Comparison of ENCODE assay signal across 9 cellular contexts in genomic region chr5:31193591-31194457, GRCh38. TPM values are rescaled to one million over a fixed set of nuclear protein-coding genes. Genes with fewer than 3 reads are reported as not detected.
DNase-seq lines count a peak whose midpoint lies in the region; ATAC-seq, FAIRE-seq and TF ChIP-seq lines count a peak whose summit lies in the region.
"Had no signal": no experiment of that assay in that cellular context is flagged by ENCODE, and none has a peak within 500 bp of the region (broad histone marks: within the 10 kb centered on the region; RNA-seq: fewer than 3 reads in every experiment).

Gene CDH6 (plus strand): TSS chr5:31193686. CDS start chr5:31267474, 73,788 bp downstream.

- intact Hi-C loops in CD4-positive, alpha-beta memory T cell (cut with micrococcal nuclease), result no loop called here
- intact Hi-C loops in HepG2 (cut with micrococcal nuclease; ENCODE audit: unreplicated experiment), result no loop called here

- ATAC-seq in HepG2, result peak; percentile 60
- ATAC-seq in thoracic aorta (ENCODE audit: insufficient number of reproducible peaks, low FRiP score, low read depth), result no peak
- ATAC-seq in HG03039 (IDR thresholded peaks at IDR 0.05; ENCODE audit: unreplicated experiment), result no peak

- in situ Hi-C loops in HepG2 (cut with HindIII; ENCODE audit: extremely low pct_ligation_motif_present, low pct_unique_long_range_greater_than_20kb), result no loop called here

- no peak within 1 kb of the TSS for H3K27ac ChIP-seq in CD4-positive, alpha-beta memory T cell (ENCODE audit: low read depth, low read length)
- H3K27ac ChIP-seq in HepG2 (ENCODE audit: extremely low read length, insufficient read depth, low read length) (no peak within 1 kb of the TSS), thoracic aorta (peak within 1 kb of the TSS in 1 of 2 donors; percentile 51)

- peaks cover 10% of the 10 kb centered on the region for H3K27me3 ChIP-seq in CD4-positive, alpha-beta memory T cell (ENCODE audit: insufficient read depth, low read length)
- H3K27me3 ChIP-seq in HepG2 (ENCODE audit: control insufficient read depth in 1 of 2, insufficient read depth in 2 of 2, low read length in 2 of 2), result peaks cover 4 to 32% of the 10 kb centered on the region in 2 experiments
- no peaks in the 10 kb centered on the region for H3K27me3 ChIP-seq in thoracic aorta (replicated peaks; ENCODE audit: insufficient read depth)

- no peaks in the 10 kb centered on the region for H4K20me1 ChIP-seq in HepG2 (ENCODE audit: insufficient read depth, low read length)

- H3K9ac ChIP-seq in HepG2 (ENCODE audit: insufficient read depth, low read depth, low read length), result no peak within 1 kb of the TSS

- peak within 1 kb of the TSS in 5 of 8 donors; percentile 3 to 49 (median 30) for H3K4me3 Mint-ChIP-seq in CD4-positive, alpha-beta memory T cell
- H3K4me3 Mint-ChIP-seq: dendritic cell treated with granulocyte-macrophage colony-stimulating factor and Interleukin-4, amounts not matched to agents 40 ng/mL and 50 ng/mL, for 4 days had no signal

- H3K79me2 ChIP-seq in HepG2 (ENCODE audit: insufficient read depth, low read length), result no peaks in the 10 kb centered on the region

- CTCF ChIA-PET in CD4-positive, alpha-beta memory T cell (lab: Charles Lee; ENCODE audit: partially characterized antibody), result no interaction called here
- CTCF ChIA-PET in HepG2 (lab: Yijun Ruan, JAX; ENCODE audit: low intra/inter-chr PET ratio, low total read pairs), result no interaction called here

- peaks cover 29 to 31% of the 10 kb centered on the region in 2 donors for H3K27me3 Mint-ChIP-seq in CD4-positive, alpha-beta memory T cell

- POLR2A ChIA-PET in CD4-positive, alpha-beta memory T cell (lab: Charles Lee; ENCODE audit: partially characterized antibody), result no interaction called here
- POLR2A ChIA-PET in HepG2 (lab: Yijun Ruan, JAX), result no interaction called here

- no TSS peak for BruUV-seq in HepG2 (replicated peaks; lab: Mats Ljungman, UMichigan)

- TF ChIP-seq CTCF in choroid plexus epithelial cell (conservative IDR thresholded peaks at IDR 0.05; ENCODE audit: low read depth, low read length) (no peak), HepG2 (CRISPR knock-in tag; IDR thresholded peaks at IDR 0.05) (no peak), thoracic aorta (IDR thresholded peaks at IDR 0.05) (no peak)

- TF ChIP-seq EP300 in HepG2 (IDR thresholded peaks at IDR 0.05; ENCODE audit: low read depth in 2 of 2, low read length in 2 of 2) (no peak), HepG2 (CRISPR knock-in tag; IDR thresholded peaks at IDR 0.05; ENCODE audit: borderline replicate concordance) (no peak)

- no peak for DNase-seq in CD4-positive, alpha-beta memory T cell
- DNase-seq in NCI-H2081 treated with DMSO at 0.1 percent for 48 hours (lab: John Stamatoyannopoulos, UW) (peak; percentile 46), choroid plexus epithelial cell (ENCODE audit: low read depth) (peak; percentile 43), HepG2 (ENCODE audit: low spot score) (no peak), thoracic aorta (ENCODE audit: low spot score) (no peak), NAMALWA (ENCODE audit: low spot score) (no peak), SIG-M5 treated with dmso at 0.1 percent for 504 hours (lab: John Stamatoyannopoulos, UW; ENCODE audit: unreplicated experiment) (no peak)

- no peaks in the 10 kb centered on the region for H3K36me3 ChIP-seq in CD4-positive, alpha-beta memory T cell (ENCODE audit: insufficient read depth, low read length)
- H3K36me3 ChIP-seq in HepG2 (replicated peaks in 1 of 2; ENCODE audit: control insufficient read depth in 1 of 2, insufficient read depth in 2 of 2, low read length in 2 of 2), result no peaks in the 10 kb centered on the region
- H3K36me3 ChIP-seq in thoracic aorta, result no peaks in the 10 kb centered on the region

- no peak within 1 kb of the TSS for H3K27ac Mint-ChIP-seq in CD4-positive, alpha-beta memory T cell
- H3K27ac Mint-ChIP-seq: dendritic cell treated with granulocyte-macrophage colony-stimulating factor and Interleukin-4, amounts not matched to agents 40 ng/mL and 50 ng/mL, for 4 days had no signal

- no peak for FAIRE-seq in HepG2 (lab: Jason Lieb, UNC)

- H2AFZ ChIP-seq in HepG2 (ENCODE audit: low read length), result no peak within 1 kb of the TSS

- H3K9me3 Mint-ChIP-seq in CD4-positive, alpha-beta memory T cell, result peaks cover 0 to 10% (median 2%) of the 10 kb centered on the region in 8 donors
- H3K9me3 Mint-ChIP-seq: dendritic cell treated with granulocyte-macrophage colony-stimulating factor and Interleukin-4, amounts not matched to agents 40 ng/mL and 50 ng/mL, for 4 days had no signal

- 0 out of 2 replicates have a peak within 1 kb of the TSS, but pooled peaks have one; percentile 7 for H3K4me2 ChIP-seq in HepG2 (ENCODE audit: low read depth, low read length)

- no peaks in the 10 kb centered on the region for H3K4me1 ChIP-seq in CD4-positive, alpha-beta memory T cell (ENCODE audit: insufficient read depth, low read length)
- H3K4me1 ChIP-seq in HepG2 (ENCODE audit: insufficient read depth, low read length) (no peaks in the 10 kb centered on the region), thoracic aorta (ENCODE audit: control insufficient read depth in 1 of 2, low read depth in 2 of 2) (peaks cover 2 to 26% of the 10 kb centered on the region in 2 donors)

- peaks cover 0 to 11% (median 6%) of the 10 kb centered on the region in 4 donors for H3K4me1 Mint-ChIP-seq in CD4-positive, alpha-beta memory T cell

- no peak for TF ChIP-seq POLR2A in HepG2 (IDR thresholded peaks at IDR 0.05; ENCODE audit: insufficient read depth in 1 of 2, low read depth in 2 of 2, low read length in 2 of 2)

- no peaks in the 10 kb centered on the region for H3K36me3 Mint-ChIP-seq in CD4-positive, alpha-beta memory T cell

- H3K9me3 ChIP-seq in CD4-positive, alpha-beta memory T cell (ENCODE audit: control insufficient read depth in 1 of 2, low read length in 2 of 2), result no peaks in the 10 kb centered on the region
- H3K9me3 ChIP-seq in HepG2 (ENCODE audit: low read length) (no peaks in the 10 kb centered on the region), thoracic aorta (no peaks in the 10 kb centered on the region)

- no peak for TF ChIP-seq RAD21 in HepG2 (CRISPR knock-in tag; IDR thresholded peaks at IDR 0.05)

- WGBS in HepG2 (ENCODE audit: low lambda C conversion rate), result 6% methylated on average over 33 of the region's 67 CpGs

- no peak within 1 kb of the TSS for H3K4me3 ChIP-seq in CD4-positive, alpha-beta memory T cell (ENCODE audit: low read length in 2 of 2)
- peak within 1 kb of the TSS; percentile 60 for H3K4me3 ChIP-seq in choroid plexus epithelial cell (ENCODE audit: low read depth, low read length)
- H3K4me3 ChIP-seq in HepG2 (replicated peaks in 1 of 3; ENCODE audit: insufficient read depth in 1 of 3, low read depth in 2 of 3, low read length in 3 of 3), result no peak within 1 kb of the TSS
- H3K4me3 ChIP-seq in thoracic aorta, result peak within 1 kb of the TSS; percentile 79

TF ChIP-seq in HepG2, 621 proteins besides CTCF, POLR2A, EP300 and RAD21 (continues in another document):
- no peak for TF ChIP-seq SYNCRIP (IDR thresholded peaks at IDR 0.05; ENCODE audit: insufficient read depth, low read depth, low read length)
- no peak for TF ChIP-seq MTF2 (CRISPR knock-in tag; IDR thresholded peaks at IDR 0.05; ENCODE audit: borderline replicate concordance)
- TF ChIP-seq NFE2L1 (CRISPR knock-in tag; IDR thresholded peaks at IDR 0.05; ENCODE audit: borderline replicate concordance), result no peak
- TF ChIP-seq GPN1 (CRISPR knock-in tag; IDR thresholded peaks at IDR 0.05; ENCODE audit: borderline replicate concordance), result no peak
- no peak for TF ChIP-seq ATF4 (CRISPR knock-in tag; IDR thresholded peaks at IDR 0.05)
- no peak for TF ChIP-seq SALL2 (CRISPR knock-in tag; IDR thresholded peaks at IDR 0.05)
- TF ChIP-seq ZNF136 (CRISPR knock-in tag; IDR thresholded peaks at IDR 0.05; ENCODE audit: low read depth), result no peak
- TF ChIP-seq MBD4 (IDR thresholded peaks at IDR 0.05; ENCODE audit: borderline replicate concordance, low read length), result no peak
- TF ChIP-seq PAF1 (CRISPR knock-in tag; IDR thresholded peaks at IDR 0.05), result no peak

RNA-seq across cellular contexts. Expression of gene CDH6, which starts in this region (rescaled TPM):
- total RNA-seq in CD4-positive, alpha-beta memory T cell, result not detected
- not detected for polyA plus RNA-seq in CD4-positive, alpha-beta memory T cell
- not detected in 2 replicates for total RNA-seq in HepG2 (2016; rRNA removed; fragmentation: Illumina TruSeq; extraction: Trizol)
- not detected in 2 replicates for total RNA-seq in HepG2 (2016; cell fraction: cytosol; rRNA removed; fragmentation: Illumina TruSeq; extraction: Trizol; ENCODE audit: low read depth)
- total RNA-seq in HepG2 (2016; cell fraction: insoluble cytoplasmic fraction; rRNA removed; fragmentation: Illumina TruSeq; extraction: Trizol), result not detected in 2 replicates
- total RNA-seq in HepG2 (2016; cell fraction: membrane; rRNA removed; fragmentation: Illumina TruSeq; extraction: Trizol), result not detected in 2 replicates
- total RNA-seq in HepG2 (2016; cell fraction: nucleus; rRNA removed; fragmentation: Illumina TruSeq; extraction: Trizol), result not detected in 2 replicates
- polyA plus RNA-seq in HepG2 (2011; rRNA removed), result not detected in 2 replicates
- 0.04 TPM in 1 of 2 replicates, not detected in the other for polyA plus RNA-seq in HepG2 (2011; cell fraction: cytosol; rRNA removed)
- not detected in 2 replicates for polyA plus RNA-seq in HepG2 (2011; cell fraction: nucleus; rRNA removed)
- polyA plus RNA-seq in HepG2 (2012), result not detected in 2 replicates
- polyA plus RNA-seq in HepG2 (2016; cell fraction: cytosol; fragmentation: Illumina TruSeq; extraction: Trizol; ENCODE audit: low read depth), result not detected in 2 replicates
- polyA plus RNA-seq in HepG2 (2016; cell fraction: insoluble cytoplasmic fraction; fragmentation: Illumina TruSeq; extraction: Trizol; ENCODE audit: low read depth), result not detected in 2 replicates
- not detected in 2 replicates for polyA plus RNA-seq in HepG2 (2016; cell fraction: membrane; fragmentation: Illumina TruSeq; extraction: Trizol; ENCODE audit: low read depth)
- not detected in 2 replicates for polyA plus RNA-seq in HepG2 (2016; cell fraction: nucleus; fragmentation: Illumina TruSeq; extraction: Trizol; ENCODE audit: insufficient read depth, low read depth)
- polyA minus RNA-seq in HepG2 (2011; rRNA and poly(A)+ RNA removed; ENCODE audit: low replicate concordance), result not detected in 2 replicates
- not detected in 2 replicates for polyA minus RNA-seq in HepG2 (2011; cell fraction: cytosol; rRNA and poly(A)+ RNA removed)
- not detected in 2 replicates for polyA minus RNA-seq in HepG2 (2011; cell fraction: nucleus; rRNA and poly(A)+ RNA removed)
- total RNA-seq in thoracic aorta, result 10 to 100 TPM in 1 of 2 donors, 1 to 10 TPM in 1; 3.2 to 15.9 TPM

Comparison
In these comparisons a context has a peak if more than half of its experiments do, and no peak if none do; other contexts are left out.
1. RNA of gene CDH6 (total RNA-seq): 3.2 to 15.9 TPM in thoracic aorta; not detected in CD4-positive, alpha-beta memory T cell and not detected in HepG2; every median in the first group is over 4 times any median in the second.
2. Peak in ATAC-seq and H3K4me2 ChIP-seq in HepG2; RNA of the gene not detected or under 1 TPM.
3. DNase-seq: peak in NCI-H2081 treated with DMSO at 0.1 percent for 48 hours (single experiment) and choroid plexus epithelial cell (single experiment); none in CD4-positive, alpha-beta memory T cell (0 of 5), HepG2 (single experiment), thoracic aorta (single experiment), NAMALWA (single experiment) and SIG-M5 treated with dmso at 0.1 percent for 504 hours (single experiment).
4. H3K4me3 ChIP-seq: peak in choroid plexus epithelial cell (single experiment) and thoracic aorta (single experiment); none in CD4-positive, alpha-beta memory T cell (0 of 2) and HepG2 (0 of 3).